6 cellular contexts compared by ENCODE assay signal in genomic region chr12:40586823-40587222, GRCh38.
"Had no signal": no experiment of that assay in that cellular context is flagged by ENCODE, and none has a peak within 500 bp of the region (broad histone marks: within the 10 kb centered on the region; RNA-seq: fewer than 3 reads in every experiment).

No MANE protein-coding gene starts in this region.

- H3K27ac Mint-ChIP-seq: GM23338, H9, HFFc6 had no signal

- H3K4me3 Mint-ChIP-seq: GM23338, H9, HFFc6 had no signal

- DNase-seq: H9, HFFc6, IMR-90 had no signal

- H3K4me2 ChIP-seq: GM23338 had no signal

- ATAC-seq: GM23338, HCT116, K562 had no signal

- H3K4me3 ChIP-seq: GM23338, K562 had no signal

- H3K4me1 Mint-ChIP-seq: GM23338, H9 had no signal

- H2AFZ ChIP-seq: GM23338 had no signal
